Comparison of ENCODE assay signal across 12 cellular contexts in the genomic region with DNA sequence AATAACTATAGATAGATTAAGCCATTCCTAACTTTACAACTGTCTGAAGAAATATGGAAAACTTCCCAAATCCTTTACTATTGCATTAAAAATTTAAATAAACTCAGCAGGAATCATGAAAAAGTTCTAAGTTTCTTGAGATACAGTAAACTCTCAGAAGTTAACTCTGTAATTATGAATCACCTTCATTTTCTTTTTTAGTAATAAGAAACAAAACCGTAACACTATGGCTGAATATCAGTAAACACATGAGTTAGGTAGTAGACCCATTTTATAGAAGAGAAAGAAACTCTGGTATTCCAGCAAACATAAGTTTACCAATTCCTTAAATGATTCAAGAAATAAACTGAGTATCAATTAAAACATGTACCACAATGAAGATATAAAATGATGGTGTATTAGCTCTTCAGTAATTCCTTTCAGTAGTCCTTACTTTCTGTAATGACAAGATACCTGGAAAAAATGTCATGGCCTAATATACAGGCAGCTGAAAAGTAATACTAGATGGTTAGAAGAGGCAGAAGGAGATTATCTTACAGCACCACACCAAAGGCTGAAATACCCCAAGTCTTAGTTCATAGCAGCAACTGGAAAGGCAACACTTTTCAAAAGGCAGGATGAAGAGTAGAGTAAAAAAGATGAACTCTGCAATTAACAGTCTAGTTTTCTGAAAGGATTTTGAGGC. TPM values are rescaled to one million over a fixed set of nuclear protein-coding genes. Genes with fewer than 3 reads are reported as not detected.
DNase-seq lines count a peak whose midpoint lies in the region; ATAC-seq and TF ChIP-seq lines count a peak whose summit lies in the region.
"Had no signal": no experiment of that assay in that cellular context is flagged by ENCODE, and none has a peak within 500 bp of the region (broad histone marks: within the 10 kb centered on the region; RNA-seq: fewer than 3 reads in every experiment).

No MANE protein-coding gene starts in this region.

- ATAC-seq in stimulated activated naive CD8-positive, alpha-beta T cell treated with anti-CD3 and anti-CD28 coated beads, Interleukin-15, Interleukin-2, amounts not matched to agents 100 U/mL and 50 U/mL, for 24 hours: no peak
- ATAC-seq in HG02938 (IDR thresholded peaks at IDR 0.05; ENCODE audit: unreplicated experiment): peak; percentile 15
- ATAC-seq in activated naive CD8-positive, alpha-beta T cell treated with anti-CD3 and anti-CD28 coated beads, Interleukin-2, amount 50 U/mL, for 24 hours: no peak
- ATAC-seq in stimulated activated naive CD8-positive, alpha-beta T cell treated with anti-CD3 and anti-CD28 coated beads, Interleukin-15, amount 100 ng/mL, for 72 hours: peak; percentile 35

- no peak overlapping the region for H2BK20ac ChIP-seq in H9 (ENCODE audit: low read depth, low read length, poor library complexity, severe bottlenecking)

- H3K9me3 ChIP-seq in H9 (ENCODE audit: control insufficient read depth, low read depth, low read length): no peaks in the 10 kb centered on the region
- H3K9me3 ChIP-seq: Caco-2 had no signal

- no peak overlapping the region for H3K23ac ChIP-seq in H9 (ENCODE audit: insufficient read length, low read depth, low read length)

- no peak overlapping the region for H2BK15ac ChIP-seq in H9 (ENCODE audit: low read depth, low read length)

- H3K9me3 Mint-ChIP-seq in stimulated activated naive CD8-positive, alpha-beta T cell treated with anti-CD3 and anti-CD28 coated beads, Interleukin-15, Interleukin-2, amounts not matched to agents 100 ng/mL and 50 ng/mL, for 24 hours: no peaks in the 10 kb centered on the region
- H3K9me3 Mint-ChIP-seq in activated naive CD8-positive, alpha-beta T cell treated with anti-CD3 and anti-CD28 coated beads, Interleukin-2, amount 50 U/mL, for 24 hours: no peaks in the 10 kb centered on the region
- no peaks in the 10 kb centered on the region for H3K9me3 Mint-ChIP-seq in stimulated activated naive CD8-positive, alpha-beta T cell treated with anti-CD3 and anti-CD28 coated beads, Interleukin-15, amount 100 ng/mL, for 72 hours
- H3K9me3 Mint-ChIP-seq in MCF 10A (ENCODE audit: unreplicated experiment) (no peaks in the 10 kb centered on the region), H9 (no peaks in the 10 kb centered on the region)
- H3K9me3 Mint-ChIP-seq: activated naive CD8-positive, alpha-beta T cell treated with anti-CD3 and anti-CD28 coated beads, Interleukin-2, amount 10 ng/mL, durations not matched to agents 7 days and 5 days had no signal

- POLR2A ChIA-PET in MCF 10A (lab: Yijun Ruan, JAX): interaction anchor here (0.7 to 4.6 kb wide), 7 partner anchors 9 to 63 kb away, joined by 3 to 54 read pairs (median 5); a partner anchor contains a TSS

- H3K14ac ChIP-seq in H9 (ENCODE audit: insufficient read depth, low read length): no peak overlapping the region

- no peak overlapping the region for H4K91ac ChIP-seq in H9 (ENCODE audit: insufficient read length, low read depth, low read length)

- H4K8ac ChIP-seq in H9 (replicated peaks; ENCODE audit: insufficient read length, low read depth, low read length): no peak overlapping the region

- H3K9ac ChIP-seq in H9 (ENCODE audit: extremely low read depth, insufficient read length, low read length): no peak overlapping the region

- peaks cover 26% of the 10 kb centered on the region; the same call in 1 of the 2 replicates for H3K79me2 ChIP-seq in H9 (ENCODE audit: insufficient read depth, low read length)

- no peak overlapping the region for H2BK12ac ChIP-seq in H9 (ENCODE audit: insufficient read length, low read depth, low read length)

- H3T11ph ChIP-seq in H9 (ENCODE audit: low read length): no peak overlapping the region

- DNase-seq in stimulated activated naive CD8-positive, alpha-beta T cell treated with anti-CD3 and anti-CD28 coated beads, Interleukin-15, Interleukin-2, amounts not matched to agents 100 U/mL and 50 U/mL, for 24 hours: no peak
- DNase-seq in activated naive CD8-positive, alpha-beta T cell treated with anti-CD3 and anti-CD28 coated beads, Interleukin-2, amount 50 U/mL, for 24 hours: no peak
- DNase-seq in stimulated activated naive CD8-positive, alpha-beta T cell treated with anti-CD3 and anti-CD28 coated beads, Interleukin-15, amount 100 ng/mL, for 72 hours: no peak
- DNase-seq in MCF 10A (ENCODE audit: unreplicated experiment) (no peak), H9 (no peak), DMS153 treated with DMSO at 0.1 percent for 48 hours (lab: John Stamatoyannopoulos, UW; ENCODE audit: unreplicated experiment) (no peak)
- DNase-seq: activated naive CD8-positive, alpha-beta T cell treated with anti-CD3 and anti-CD28 coated beads, Interleukin-2, amount 10 ng/mL, durations not matched to agents 7 days and 5 days; left cardiac atrium; stimulated activated CD8-positive, alpha-beta memory T cell treated with anti-CD3 and anti-CD28 coated beads, Interleukin-4, amount 100 ng/mL, for 48 hours had no signal

- TF ChIP-seq CTCF in MCF 10A (IDR thresholded peaks at IDR 0.05; ENCODE audit: unreplicated experiment): no peak
- no peak for TF ChIP-seq CTCF in H9 (conservative IDR thresholded peaks at IDR 0.05)

- no peak overlapping the region for H3K4ac ChIP-seq in H9 (ENCODE audit: low read depth, low read length)

- no peak overlapping the region for H2BK5ac ChIP-seq in H9 (ENCODE audit: insufficient read length, low read length)

- H3K36me3 Mint-ChIP-seq in stimulated activated naive CD8-positive, alpha-beta T cell treated with anti-CD3 and anti-CD28 coated beads, Interleukin-15, Interleukin-2, amounts not matched to agents 100 ng/mL and 50 ng/mL, for 24 hours (ENCODE audit: low read depth): peaks cover 25% of the 10 kb centered on the region
- H3K36me3 Mint-ChIP-seq in activated naive CD8-positive, alpha-beta T cell treated with anti-CD3 and anti-CD28 coated beads, Interleukin-2, amount 50 U/mL, for 24 hours (ENCODE audit: low read depth): peaks cover 20% of the 10 kb centered on the region
- H3K36me3 Mint-ChIP-seq in MCF 10A (ENCODE audit: insufficient read depth, unreplicated experiment) (peaks cover 27% of the 10 kb centered on the region), H9 (ENCODE audit: insufficient read depth in 1 of 3, low read depth in 3 of 3) (peaks cover 0 to 18% (median 10%) of the 10 kb centered on the region in 3 experiments; a peak in 5 of 7 replicates)

- H3K23me2 ChIP-seq in H9 (ENCODE audit: insufficient read length, low read depth, low read length, poor library complexity, severe bottlenecking): no peaks in the 10 kb centered on the region

- no peak overlapping the region for H2BK120ac ChIP-seq in H9 (ENCODE audit: low read depth, low read length, poor library complexity, severe bottlenecking)

- no peaks in the 10 kb centered on the region for H3K4me1 ChIP-seq in H9 (ENCODE audit: insufficient read depth, low read length)

- WGBS in H9 (ENCODE audit: extremely low coverage, insufficient read length, low lambda C conversion rate): no CpG with 5 or more reads among the region's 1 CpG

- H3K56ac ChIP-seq in H9 (ENCODE audit: insufficient read length, low read depth, low read length): no peak overlapping the region

- no peaks in the 10 kb centered on the region for H3K27me3 Mint-ChIP-seq in stimulated activated naive CD8-positive, alpha-beta T cell treated with anti-CD3 and anti-CD28 coated beads, Interleukin-15, Interleukin-2, amounts not matched to agents 100 ng/mL and 50 ng/mL, for 24 hours
- no peaks in the 10 kb centered on the region for H3K27me3 Mint-ChIP-seq in activated naive CD8-positive, alpha-beta T cell treated with anti-CD3 and anti-CD28 coated beads, Interleukin-2, amount 50 U/mL, for 24 hours
- no peaks in the 10 kb centered on the region for H3K27me3 Mint-ChIP-seq in stimulated activated naive CD8-positive, alpha-beta T cell treated with anti-CD3 and anti-CD28 coated beads, Interleukin-15, amount 100 ng/mL, for 72 hours
- H3K27me3 Mint-ChIP-seq in MCF 10A (ENCODE audit: insufficient read depth, unreplicated experiment) (no peaks in the 10 kb centered on the region), H9 (ENCODE audit: low read depth) (no peaks in the 10 kb centered on the region)
- H3K27me3 Mint-ChIP-seq: activated naive CD8-positive, alpha-beta T cell treated with anti-CD3 and anti-CD28 coated beads, Interleukin-2, amount 10 ng/mL, durations not matched to agents 7 days and 5 days had no signal

- peak overlapping the region; percentile 17 for H3K27ac Mint-ChIP-seq in stimulated activated naive CD8-positive, alpha-beta T cell treated with anti-CD3 and anti-CD28 coated beads, Interleukin-15, Interleukin-2, amounts not matched to agents 100 ng/mL and 50 ng/mL, for 24 hours
- H3K27ac Mint-ChIP-seq in activated naive CD8-positive, alpha-beta T cell treated with anti-CD3 and anti-CD28 coated beads, Interleukin-2, amount 50 U/mL, for 24 hours: peak overlapping the region; percentile 65
- H3K27ac Mint-ChIP-seq in stimulated activated naive CD8-positive, alpha-beta T cell treated with anti-CD3 and anti-CD28 coated beads, Interleukin-15, amount 100 ng/mL, for 72 hours: peak overlapping the region in 1 of 2 donors; percentile 42
- no peak overlapping the region for H3K27ac Mint-ChIP-seq in MCF 10A (ENCODE audit: low read depth, unreplicated experiment)
- peak overlapping the region in 1 of 3 experiments; percentile 55; a peak in 1 of 7 replicates for H3K27ac Mint-ChIP-seq in H9
- H3K27ac Mint-ChIP-seq: activated naive CD8-positive, alpha-beta T cell treated with anti-CD3 and anti-CD28 coated beads, Interleukin-2, amount 10 ng/mL, durations not matched to agents 7 days and 5 days had no signal

- intact Hi-C loops in MCF 10A (cut with micrococcal nuclease): loop anchor here (1.0 kb wide), 1 partner anchor 109 kb away; no protein-coding TSS in a partner anchor

- H2AFZ ChIP-seq in H9 (ENCODE audit: low read length): no peak overlapping the region

- H3K4me2 ChIP-seq in H9 (ENCODE audit: insufficient read depth, insufficient read length, low read length): no peak overlapping the region

- H3K79me1 ChIP-seq in H9 (ENCODE audit: insufficient read depth, low read depth, low read length, poor library complexity, severe bottlenecking): no peaks in the 10 kb centered on the region

- no peak overlapping the region for H4K5ac ChIP-seq in H9 (ENCODE audit: insufficient read length, low read depth, low read length)

- CTCF ChIA-PET in MCF 10A (lab: Yijun Ruan, JAX): interaction anchor here (0.7 to 1.9 kb wide), 6 partner anchors 10 to 129 kb away, joined by 3 to 13 read pairs (median 4); a partner anchor contains a TSS

- no peaks in the 10 kb centered on the region for H4K20me1 ChIP-seq in H9 (ENCODE audit: control insufficient read depth, insufficient read depth, insufficient read length)

- no TSS peak for BruUV-seq in MCF 10A (replicated peaks; lab: Mats Ljungman, UMichigan)

- H2AK5ac ChIP-seq in H9 (ENCODE audit: insufficient read length, low read length): no peak overlapping the region

- peaks cover 59% of the 10 kb centered on the region for H3K4me1 Mint-ChIP-seq in stimulated activated naive CD8-positive, alpha-beta T cell treated with anti-CD3 and anti-CD28 coated beads, Interleukin-15, Interleukin-2, amounts not matched to agents 100 ng/mL and 50 ng/mL, for 24 hours (ENCODE audit: low read depth)
- peaks cover 54% of the 10 kb centered on the region for H3K4me1 Mint-ChIP-seq in activated naive CD8-positive, alpha-beta T cell treated with anti-CD3 and anti-CD28 coated beads, Interleukin-2, amount 50 U/mL, for 24 hours
- H3K4me1 Mint-ChIP-seq in stimulated activated naive CD8-positive, alpha-beta T cell treated with anti-CD3 and anti-CD28 coated beads, Interleukin-15, amount 100 ng/mL, for 72 hours: peaks cover 44% of the 10 kb centered on the region
- H3K4me1 Mint-ChIP-seq in MCF 10A (ENCODE audit: insufficient read depth, unreplicated experiment) (peaks cover 27% of the 10 kb centered on the region), H9 (peaks cover 22 to 27% of the 10 kb centered on the region in 2 experiments)

- no peak overlapping the region for H3K18ac ChIP-seq in H9 (ENCODE audit: insufficient read length, low read depth, low read length)

- H3K4me3 Mint-ChIP-seq in stimulated activated naive CD8-positive, alpha-beta T cell treated with anti-CD3 and anti-CD28 coated beads, Interleukin-15, Interleukin-2, amounts not matched to agents 100 ng/mL and 50 ng/mL, for 24 hours: no peak overlapping the region
- no peak overlapping the region for H3K4me3 Mint-ChIP-seq in activated naive CD8-positive, alpha-beta T cell treated with anti-CD3 and anti-CD28 coated beads, Interleukin-2, amount 50 U/mL, for 24 hours
- H3K4me3 Mint-ChIP-seq in stimulated activated naive CD8-positive, alpha-beta T cell treated with anti-CD3 and anti-CD28 coated beads, Interleukin-15, amount 100 ng/mL, for 72 hours: peak overlapping the region; percentile 8 to 30
- H3K4me3 Mint-ChIP-seq in MCF 10A (ENCODE audit: unreplicated experiment) (no peak overlapping the region), H9 (no peak overlapping the region)
- H3K4me3 Mint-ChIP-seq: activated naive CD8-positive, alpha-beta T cell treated with anti-CD3 and anti-CD28 coated beads, Interleukin-2, amount 10 ng/mL, durations not matched to agents 7 days and 5 days had no signal

- H3K27me3 ChIP-seq in H9 (ENCODE audit: insufficient read depth, low read length): no peaks in the 10 kb centered on the region

- no peak overlapping the region for H3K27ac ChIP-seq in H9 (ENCODE audit: insufficient read length, low read depth, low read length)

RNA-seq across cellular contexts. Expression of a gene that starts 11.5 kb away (rescaled TPM):
- total RNA-seq in MCF 10A (2022) (221 and 265 TPM in 2 replicates), H9 (2021) (166 and 172 TPM in 2 replicates)

RNA-seq across cellular contexts. Expression of a gene that starts 12.0 kb away (rescaled TPM):
- total RNA-seq in MCF 10A (2022) (2.2 and 3.6 TPM in 2 replicates), H9 (2021) (3.0 and 3.4 TPM in 2 replicates)

Comparison
In these comparisons a context has a peak if more than half of its experiments do, and no peak if none do; other contexts are left out.
1. H3K4me3 Mint-ChIP-seq: peak in stimulated activated naive CD8-positive, alpha-beta T cell treated with anti-CD3 and anti-CD28 coated beads, Interleukin-15, amount 100 ng/mL, for 72 hours (2 of 2); none in stimulated activated naive CD8-positive, alpha-beta T cell treated with anti-CD3 and anti-CD28 coated beads, Interleukin-15, Interleukin-2, amounts not matched to agents 100 ng/mL and 50 ng/mL, for 24 hours (single experiment), activated naive CD8-positive, alpha-beta T cell treated with anti-CD3 and anti-CD28 coated beads, Interleukin-2, amount 50 U/mL, for 24 hours (single experiment), MCF 10A (single experiment) and H9 (0 of 2).
2. ATAC-seq: peak in HG02938 (single experiment) and stimulated activated naive CD8-positive, alpha-beta T cell treated with anti-CD3 and anti-CD28 coated beads, Interleukin-15, amount 100 ng/mL, for 72 hours (single experiment); none in stimulated activated naive CD8-positive, alpha-beta T cell treated with anti-CD3 and anti-CD28 coated beads, Interleukin-15, Interleukin-2, amounts not matched to agents 100 U/mL and 50 U/mL, for 24 hours (single experiment) and activated naive CD8-positive, alpha-beta T cell treated with anti-CD3 and anti-CD28 coated beads, Interleukin-2, amount 50 U/mL, for 24 hours (single experiment).